8 cellular contexts compared by ENCODE assay signal in genomic region chr15:40770147-40770721, GRCh38. TPM values are rescaled to one million over a fixed set of nuclear protein-coding genes. Genes with fewer than 3 reads are reported as not detected.
DNase-seq lines count a peak whose midpoint lies in the region; ATAC-seq and TF ChIP-seq lines count a peak whose summit lies in the region.

No MANE protein-coding gene starts in this region.

- intact Hi-C loops in activated CD8-positive, alpha-beta T cell treated with anti-CD3 and anti-CD28 coated beads for 36 hours (cut with micrococcal nuclease), result no loop called here

- H3K36me3 ChIP-seq in BLaER1 (peaks cover 34% of the 10 kb centered on the region), neural progenitor cell (no peaks in the 10 kb centered on the region)

- H3K4me3 ChIP-seq in BLaER1 (peak overlapping the region; percentile 59), GM12875 (ENCODE audit: low read depth, low read length) (peak overlapping the region; percentile 26), neural progenitor cell (no peak overlapping the region)

- H4K20me1 ChIP-seq in BLaER1 (peaks cover 67% of the 10 kb centered on the region; the same call in 1 of the 2 replicates), neural progenitor cell (ENCODE audit: low read depth) (no peaks in the 10 kb centered on the region)

- DNase-seq in activated CD8-positive, alpha-beta T cell treated with anti-CD3 and anti-CD28 coated beads for 36 hours, result peak; percentile 26
- DNase-seq in left kidney (ENCODE audit: low read depth, low spot score) (peak; percentile 33), neural progenitor cell (ENCODE audit: low spot score) (no peak)

- CTCF ChIA-PET in activated CD8-positive, alpha-beta T cell treated with anti-CD3 and anti-CD28 coated beads for 36 hours (lab: Charles Lee), result interaction anchor here (0.8 to 2.6 kb wide), 7 partner anchors 12 to 250 kb away, joined by 3 to 20 read pairs (median 4); partner anchors contain the start of genes SPINT1 and VPS18

- no peak for ATAC-seq in activated CD8-positive, alpha-beta T cell treated with anti-CD3 and anti-CD28 coated beads for 36 hours
- no peak for ATAC-seq in GM21529 (IDR thresholded peaks at IDR 0.05; ENCODE audit: unreplicated experiment)
- no peak for ATAC-seq in HG03097 (IDR thresholded peaks at IDR 0.05; ENCODE audit: low FRiP score, unreplicated experiment)
- ATAC-seq in GM18870 (IDR thresholded peaks at IDR 0.05; ENCODE audit: unreplicated experiment), result no peak

- H3K9ac ChIP-seq in BLaER1, result peak overlapping the region; percentile 80
- H3K9ac ChIP-seq in neural progenitor cell, result no peak overlapping the region

- no peaks in the 10 kb centered on the region for H3K27me3 Mint-ChIP-seq in activated CD8-positive, alpha-beta T cell treated with anti-CD3 and anti-CD28 coated beads for 36 hours
- H3K27me3 Mint-ChIP-seq in neural progenitor cell (ENCODE audit: insufficient read depth, low read depth), result peaks cover 7% of the 10 kb centered on the region

- H3K4me1 ChIP-seq in BLaER1 (peaks cover 90% of the 10 kb centered on the region), neural progenitor cell (peaks cover 16% of the 10 kb centered on the region)

- H3K9me3 ChIP-seq in BLaER1 (no peaks in the 10 kb centered on the region), neural progenitor cell (ENCODE audit: low read depth) (no peaks in the 10 kb centered on the region)

- H3K9me3 Mint-ChIP-seq in activated CD8-positive, alpha-beta T cell treated with anti-CD3 and anti-CD28 coated beads for 36 hours, result no peaks in the 10 kb centered on the region
- no peaks in the 10 kb centered on the region for H3K9me3 Mint-ChIP-seq in neural progenitor cell

- H3F3A ChIP-seq in neural progenitor cell (ENCODE audit: low read depth), result peaks cover 12% of the 10 kb centered on the region

- TF ChIP-seq CTCF in GM12875 (IDR thresholded peaks at IDR 0.05; ENCODE audit: borderline replicate concordance, insufficient read depth, low read depth, low read length) (no peak), neural progenitor cell (IDR thresholded peaks at IDR 0.05) (no peak)
- TF ChIP-seq CTCF in activated CD8-positive, alpha-beta T cell treated with anti-CD3 and anti-CD28 coated beads for 36 hours (IDR thresholded peaks at IDR 0.05), result no peak

- peak overlapping the region; percentile 95 for H3K27ac ChIP-seq in BLaER1
- no peak overlapping the region for H3K27ac ChIP-seq in neural progenitor cell

- peaks cover 8% of the 10 kb centered on the region for H3K36me3 Mint-ChIP-seq in activated CD8-positive, alpha-beta T cell treated with anti-CD3 and anti-CD28 coated beads for 36 hours (ENCODE audit: low read depth)
- peaks cover 9% of the 10 kb centered on the region for H3K36me3 Mint-ChIP-seq in neural progenitor cell

- no peaks in the 10 kb centered on the region for H3K79me2 ChIP-seq in neural progenitor cell (ENCODE audit: low read depth)

- no peaks in the 10 kb centered on the region for H3K27me3 ChIP-seq in BLaER1
- H3K27me3 ChIP-seq in neural progenitor cell, result peaks cover 3% of the 10 kb centered on the region

- H3K4me2 ChIP-seq in BLaER1 (peak overlapping the region; percentile 99), neural progenitor cell (no peak overlapping the region)

- POLR2A ChIA-PET in activated CD8-positive, alpha-beta T cell treated with anti-CD3 and anti-CD28 coated beads for 36 hours (lab: Charles Lee), result interaction anchor here (0.6 to 6.8 kb wide), 7 partner anchors 13 to 179 kb away, joined by 3 to 37 read pairs (median 5); partner anchors contain the start of gene RAD51

- H3K4me1 Mint-ChIP-seq in activated CD8-positive, alpha-beta T cell treated with anti-CD3 and anti-CD28 coated beads for 36 hours (ENCODE audit: low read depth), result peaks cover 43% of the 10 kb centered on the region
- peaks cover 28% of the 10 kb centered on the region for H3K4me1 Mint-ChIP-seq in neural progenitor cell

- H3K4me3 Mint-ChIP-seq in activated CD8-positive, alpha-beta T cell treated with anti-CD3 and anti-CD28 coated beads for 36 hours, result peak overlapping the region; percentile 59
- no peak overlapping the region for H3K4me3 Mint-ChIP-seq in neural progenitor cell

- peak overlapping the region; percentile 92 for H3K27ac Mint-ChIP-seq in activated CD8-positive, alpha-beta T cell treated with anti-CD3 and anti-CD28 coated beads for 36 hours
- H3K27ac Mint-ChIP-seq in neural progenitor cell, result no peak overlapping the region

- H2AFZ ChIP-seq in neural progenitor cell (replicated peaks), result no peak overlapping the region

RNA-seq across cellular contexts. Expression of gene C15orf62, which starts 0.5 kb away (rescaled TPM):
- under 1 TPM; 0.61 to 0.63 TPM for total RNA-seq in activated CD8-positive, alpha-beta T cell treated with anti-CD3 and anti-CD28 coated beads for 36 hours
- total RNA-seq in neural progenitor cell (ENCODE audit: low replicate concordance), result not detected in 2 replicates

RNA-seq across cellular contexts. Expression of gene GCHFR, which starts 6.4 kb away (rescaled TPM):
- 10 to 100 TPM; 44.8 to 46.6 TPM for total RNA-seq in activated CD8-positive, alpha-beta T cell treated with anti-CD3 and anti-CD28 coated beads for 36 hours
- total RNA-seq in neural progenitor cell (ENCODE audit: low replicate concordance), result 2.8 and 3.0 TPM in 2 replicates

RNA-seq across cellular contexts. Expression of gene RMDN3, which starts 15.2 kb away (rescaled TPM):
- 10 to 100 TPM; 20.8 to 21.6 TPM for total RNA-seq in activated CD8-positive, alpha-beta T cell treated with anti-CD3 and anti-CD28 coated beads for 36 hours
- 13.2 and 16.3 TPM in 2 replicates for total RNA-seq in neural progenitor cell (ENCODE audit: low replicate concordance)

RNA-seq across cellular contexts. Expression of gene ZFYVE19, which starts 36.7 kb away (rescaled TPM):
- 10 to 100 TPM; 20.1 to 22.7 TPM for total RNA-seq in activated CD8-positive, alpha-beta T cell treated with anti-CD3 and anti-CD28 coated beads for 36 hours
- total RNA-seq in neural progenitor cell (ENCODE audit: low replicate concordance), result 19.3 and 20.2 TPM in 2 replicates

RNA-seq across cellular contexts. Expression of gene DNAJC17, which starts 37.0 kb away (rescaled TPM):
- 10 to 100 TPM; 35.8 to 35.9 TPM for total RNA-seq in activated CD8-positive, alpha-beta T cell treated with anti-CD3 and anti-CD28 coated beads for 36 hours
- 23.3 and 49.3 TPM in 2 replicates for total RNA-seq in neural progenitor cell (ENCODE audit: low replicate concordance)

Comparison
In these comparisons a context has a peak if more than half of its experiments do, and no peak if none do; other contexts are left out.
1. RNA of gene GCHFR, which starts 6.4 kb away (total RNA-seq): 44.8 to 46.6 TPM in activated CD8-positive, alpha-beta T cell treated with anti-CD3 and anti-CD28 coated beads for 36 hours; 2.8 to 3.0 TPM in neural progenitor cell; every median in the first group is over 10 times any median in the second.